ENCODE assay signal across 1 cellular context in genomic region chr10:27373566-27374160, GRCh38.
TF ChIP-seq lines count a peak whose summit lies in the region.

No MANE protein-coding gene starts in this region.

TF ChIP-seq in GM23338, 12 proteins besides CTCF, POLR2A, EP300 and RAD21 (continued from another document):
- TF ChIP-seq ETS1 (IDR thresholded peaks at IDR 0.05), result no peak
- TF ChIP-seq ZNF331 (CRISPR knock-in tag; IDR thresholded peaks at IDR 0.05; ENCODE audit: low read depth), result no peak
- no peak for TF ChIP-seq JUNB (IDR thresholded peaks at IDR 0.05; ENCODE audit: unreplicated experiment)
- TF ChIP-seq POLR2AphosphoS5 (IDR thresholded peaks at IDR 0.05; ENCODE audit: low read depth), result no peak
- TF ChIP-seq NANOG (IDR thresholded peaks at IDR 0.05; ENCODE audit: borderline replicate concordance), result no peak
- no peak for TF ChIP-seq CREB1 (CRISPR knock-in tag; IDR thresholded peaks at IDR 0.05; ENCODE audit: low read depth)
- no peak for TF ChIP-seq STAT1 (IDR thresholded peaks at IDR 0.05; ENCODE audit: unreplicated experiment)
